Comparison of ENCODE assay signal across 26 cellular contexts in the genomic region with DNA sequence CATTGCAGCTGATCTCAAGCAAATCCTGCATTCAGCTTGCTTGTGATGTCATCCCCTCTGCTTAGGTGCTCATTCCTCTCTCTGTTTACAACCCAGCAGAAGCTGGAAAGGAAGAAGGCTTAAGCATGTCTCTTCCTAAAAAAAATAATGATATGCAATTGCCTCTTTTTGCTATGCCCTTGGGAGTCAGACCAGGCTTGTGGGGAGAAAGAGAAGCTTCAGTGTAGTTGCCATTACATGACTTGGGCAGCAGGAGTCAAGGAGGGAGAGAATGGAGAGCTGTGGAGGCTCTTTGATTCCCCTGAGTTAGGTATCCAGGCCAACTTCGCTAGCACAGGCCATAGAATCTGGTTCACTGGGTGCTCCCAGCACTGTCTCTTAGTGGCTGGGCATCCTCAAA.
"Had no signal": no experiment of that assay in that cellular context is flagged by ENCODE, and none has a peak within 500 bp of the region (broad histone marks: within the 10 kb centered on the region; RNA-seq: fewer than 3 reads in every experiment).

No MANE protein-coding gene starts in this region.

- H3K27me3 Mint-ChIP-seq: activated CD8-positive, alpha-beta T cell treated with anti-CD3 and anti-CD28 coated beads for 36 hours; T-helper 17 cell had no signal

- H3K4me3 Mint-ChIP-seq: activated B cell treated with CpG ODN at 0.5 μM for 24 hours; activated CD8-positive, alpha-beta T cell treated with anti-CD3 and anti-CD28 coated beads for 36 hours; activated naive CD8-positive, alpha-beta T cell; activated T-cell treated with anti-CD3 and anti-CD28 coated beads, Interleukin-2, amount 50 U/mL, for 4 hours; activated T-helper 17 cell treated with anti-CD3 and anti-CD28 coated beads, Interleukin-2, amount 50 U/mL, for 72 hours; T-helper 17 cell; T-helper 2 cell treated with Interferon-gamma antibody and Interleukin-4, amounts not matched to agents 5 μg/mL and 100 μg/mL, for 36 hours had no signal

- H3K36me3 Mint-ChIP-seq: activated naive CD8-positive, alpha-beta T cell had no signal

- ATAC-seq: activated CD4-positive, CD25-positive, alpha-beta regulatory T cell treated with anti-CD3 and anti-CD28 coated beads, Interleukin-2, amount 50 U/mL, for 24 hours; activated CD8-positive, alpha-beta T cell treated with anti-CD3 and anti-CD28 coated beads for 36 hours; activated T-cell treated with anti-CD3 and anti-CD28 coated beads, Interleukin-2, amount 50 U/mL, for 4 hours; activated T-helper 17 cell treated with anti-CD3 and anti-CD28 coated beads, Interleukin-2, amount 50 U/mL, for 72 hours; esophagus mucosa; T-helper 17 cell had no signal

- DNase-seq: activated B cell treated with CpG ODN at 0.5 μM for 24 hours; activated CD4-positive, alpha-beta T cell treated with anti-CD3 and anti-CD28 coated beads for 48 hours; activated CD4-positive, alpha-beta T cell treated with anti-CD3 and anti-CD28 coated beads, Interleukin-2, amount 50 U/mL, for 1 hour; activated CD4-positive, alpha-beta T cell treated with anti-CD3 and anti-CD28 coated beads, Interleukin-2, amount 50 U/mL, for 48 hours; activated CD8-positive, alpha-beta memory T cell treated with anti-CD3 and anti-CD28 coated beads for 24 hours; activated CD8-positive, alpha-beta T cell treated with anti-CD3 and anti-CD28 coated beads for 36 hours; activated effector memory CD4-positive, alpha-beta T cell treated with Interleukin-2 at 50 U/mL for 16 hours; activated gamma-delta T cell treated with Interleukin-2 at 50 U/mL for 16 hours; activated naive CD4-positive, alpha-beta T cell treated with anti-CD3 and anti-CD28 coated beads, Interleukin-2, amount 50 U/mL, for 16 hours; activated naive CD4-positive, alpha-beta T cell treated with Interleukin-2 at 50 U/mL for 16 hours; activated T-cell treated with anti-CD3 and anti-CD28 coated beads, Interleukin-2, amount 50 U/mL, for 4 hours; amniotic stem cell; anterior cingulate cortex; brain microvascular endothelial cell; caudate nucleus; effector CD8-positive, alpha-beta T cell; foreskin fibroblast; T-helper 1 cell; T-helper 17 cell; T1000; WERI-Rb-1 had no signal

- H3K27me3 ChIP-seq: brain microvascular endothelial cell had no signal

- H3K36me3 ChIP-seq: brain microvascular endothelial cell had no signal

- H3K27ac ChIP-seq: brain microvascular endothelial cell, WERI-Rb-1 had no signal

- H3K4me1 Mint-ChIP-seq: activated B cell treated with CpG ODN at 0.5 μM for 24 hours; activated T-helper 17 cell treated with anti-CD3 and anti-CD28 coated beads, Interleukin-2, amount 50 U/mL, for 72 hours; T-helper 17 cell had no signal

- H3K27ac Mint-ChIP-seq: activated B cell treated with CpG ODN at 0.5 μM for 24 hours; activated CD8-positive, alpha-beta T cell treated with anti-CD3 and anti-CD28 coated beads for 36 hours; activated naive CD8-positive, alpha-beta T cell; activated T-helper 17 cell treated with anti-CD3 and anti-CD28 coated beads, Interleukin-2, amount 50 U/mL, for 72 hours; T-helper 17 cell; T-helper 2 cell treated with Interferon-gamma antibody and Interleukin-4, amounts not matched to agents 5 μg/mL and 100 μg/mL, for 36 hours had no signal
